ENCODE assay signal across 1 cellular context in genomic region chr6:42879372-42880239, GRCh38.
A peak's percentile ranks its signal among the peaks of the same experiment; 100 is the strongest.
TF ChIP-seq lines count a peak whose summit lies in the region.

Gene RPL7L1 (plus strand): TSS chr6:42879616. CDS start chr6:42879911, 295 bp downstream.

TF ChIP-seq in HepG2, 621 proteins besides CTCF, POLR2A, EP300 and RAD21 (continued from another document and continues in another):
- TF ChIP-seq ZNF703 (CRISPR knock-in tag; IDR thresholded peaks at IDR 0.05; ENCODE audit: borderline replicate concordance) (no peak; the same call in 1 of the 2 replicates), TFDP1 (CRISPR knock-in tag; IDR thresholded peaks at IDR 0.05; ENCODE audit: borderline replicate concordance) (peak; percentile 27; the same call in 1 of the 2 replicates), BCL6 (CRISPR knock-in tag; IDR thresholded peaks at IDR 0.05) (peak; percentile 17; the same call in 1 of the 2 replicates), ZNF619 (CRISPR knock-in tag; IDR thresholded peaks at IDR 0.05) (0 out of 2 replicates have a peak, but pooled peaks have one; percentile 86), ZNF33B (CRISPR knock-in tag; IDR thresholded peaks at IDR 0.05) (peak; percentile 63; the same call in 1 of the 2 replicates), CREBL2 (CRISPR knock-in tag; IDR thresholded peaks at IDR 0.05; ENCODE audit: borderline replicate concordance) (peak; percentile 62; the same call in 1 of the 2 replicates), REXO4 (CRISPR knock-in tag; IDR thresholded peaks at IDR 0.05; ENCODE audit: borderline replicate concordance) (no peak), ZNF160 (CRISPR knock-in tag; IDR thresholded peaks at IDR 0.05) (no peak), ZNF747 (CRISPR knock-in tag; IDR thresholded peaks at IDR 0.05; ENCODE audit: borderline replicate concordance) (peak; percentile 23), PLSCR1 (CRISPR knock-in tag; IDR thresholded peaks at IDR 0.05; ENCODE audit: borderline replicate concordance) (no peak), ZNF430 (CRISPR knock-in tag; IDR thresholded peaks at IDR 0.05) (no peak), ZNF879 (CRISPR knock-in tag; IDR thresholded peaks at IDR 0.05) (peak; percentile 94), IRF2 (CRISPR knock-in tag; IDR thresholded peaks at IDR 0.05) (no peak), RBFOX2 (IDR thresholded peaks at IDR 0.05; ENCODE audit: low read depth, low read length) (peak; percentile 77), HIVEP1 (CRISPR knock-in tag; IDR thresholded peaks at IDR 0.05) (no peak), BRD4 (CRISPR knock-in tag; IDR thresholded peaks at IDR 0.05) (peak; percentile 91), ZNF557 (CRISPR knock-in tag; IDR thresholded peaks at IDR 0.05) (0 out of 2 replicates have a peak, but pooled peaks have one; percentile 49), ZNF775 (CRISPR knock-in tag; IDR thresholded peaks at IDR 0.05; ENCODE audit: borderline replicate concordance) (peak; percentile 56; the same call in 1 of the 2 replicates), ZNF136 (CRISPR knock-in tag; IDR thresholded peaks at IDR 0.05; ENCODE audit: low read depth) (peak; percentile 94), ZBTB21 (CRISPR knock-in tag; IDR thresholded peaks at IDR 0.05) (no peak), ZNF839 (CRISPR knock-in tag; IDR thresholded peaks at IDR 0.05; ENCODE audit: borderline replicate concordance) (peak; percentile 67; the same call in 1 of the 2 replicates), HHEX (CRISPR knock-in tag; IDR thresholded peaks at IDR 0.05) (no peak), ZNF678 (CRISPR knock-in tag; IDR thresholded peaks at IDR 0.05) (peak; percentile 76; the same call in 1 of the 2 replicates), ZNF605 (CRISPR knock-in tag; IDR thresholded peaks at IDR 0.05) (peak; percentile 70)
- TF ChIP-seq, protein P1, sequence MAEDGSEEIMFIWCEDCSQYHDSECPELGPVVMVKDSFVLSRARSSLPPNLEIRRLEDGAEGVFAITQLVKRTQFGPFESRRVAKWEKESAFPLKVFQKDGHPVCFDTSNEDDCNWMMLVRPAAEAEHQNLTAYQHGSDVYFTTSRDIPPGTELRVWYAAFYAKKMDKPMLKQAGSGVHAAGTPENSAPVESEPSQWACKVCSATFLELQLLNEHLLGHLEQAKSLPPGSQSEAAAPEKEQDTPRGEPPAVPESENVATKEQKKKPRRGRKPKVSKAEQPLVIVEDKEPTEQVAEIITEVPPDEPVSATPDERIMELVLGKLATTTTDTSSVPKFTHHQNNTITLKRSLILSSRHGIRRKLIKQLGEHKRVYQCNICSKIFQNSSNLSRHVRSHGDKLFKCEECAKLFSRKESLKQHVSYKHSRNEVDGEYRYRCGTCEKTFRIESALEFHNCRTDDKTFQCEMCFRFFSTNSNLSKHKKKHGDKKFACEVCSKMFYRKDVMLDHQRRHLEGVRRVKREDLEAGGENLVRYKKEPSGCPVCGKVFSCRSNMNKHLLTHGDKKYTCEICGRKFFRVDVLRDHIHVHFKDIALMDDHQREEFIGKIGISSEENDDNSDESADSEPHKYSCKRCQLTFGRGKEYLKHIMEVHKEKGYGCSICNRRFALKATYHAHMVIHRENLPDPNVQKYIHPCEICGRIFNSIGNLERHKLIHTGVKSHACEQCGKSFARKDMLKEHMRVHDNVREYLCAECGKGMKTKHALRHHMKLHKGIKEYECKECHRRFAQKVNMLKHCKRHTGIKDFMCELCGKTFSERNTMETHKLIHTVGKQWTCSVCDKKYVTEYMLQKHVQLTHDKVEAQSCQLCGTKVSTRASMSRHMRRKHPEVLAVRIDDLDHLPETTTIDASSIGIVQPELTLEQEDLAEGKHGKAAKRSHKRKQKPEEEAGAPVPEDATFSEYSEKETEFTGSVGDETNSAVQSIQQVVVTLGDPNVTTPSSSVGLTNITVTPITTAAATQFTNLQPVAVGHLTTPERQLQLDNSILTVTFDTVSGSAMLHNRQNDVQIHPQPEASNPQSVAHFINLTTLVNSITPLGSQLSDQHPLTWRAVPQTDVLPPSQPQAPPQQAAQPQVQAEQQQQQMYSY (CRISPR knock-in tag; IDR thresholded peaks at IDR 0.05) = no peak
- TF ChIP-seq, protein P2, sequence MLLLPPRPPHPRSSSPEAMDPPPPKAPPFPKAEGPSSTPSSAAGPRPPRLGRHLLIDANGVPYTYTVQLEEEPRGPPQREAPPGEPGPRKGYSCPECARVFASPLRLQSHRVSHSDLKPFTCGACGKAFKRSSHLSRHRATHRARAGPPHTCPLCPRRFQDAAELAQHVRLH (CRISPR knock-in tag; IDR thresholded peaks at IDR 0.05; ENCODE audit: borderline replicate concordance, low read depth) = peak; percentile 75
- TF ChIP-seq, protein P3, sequence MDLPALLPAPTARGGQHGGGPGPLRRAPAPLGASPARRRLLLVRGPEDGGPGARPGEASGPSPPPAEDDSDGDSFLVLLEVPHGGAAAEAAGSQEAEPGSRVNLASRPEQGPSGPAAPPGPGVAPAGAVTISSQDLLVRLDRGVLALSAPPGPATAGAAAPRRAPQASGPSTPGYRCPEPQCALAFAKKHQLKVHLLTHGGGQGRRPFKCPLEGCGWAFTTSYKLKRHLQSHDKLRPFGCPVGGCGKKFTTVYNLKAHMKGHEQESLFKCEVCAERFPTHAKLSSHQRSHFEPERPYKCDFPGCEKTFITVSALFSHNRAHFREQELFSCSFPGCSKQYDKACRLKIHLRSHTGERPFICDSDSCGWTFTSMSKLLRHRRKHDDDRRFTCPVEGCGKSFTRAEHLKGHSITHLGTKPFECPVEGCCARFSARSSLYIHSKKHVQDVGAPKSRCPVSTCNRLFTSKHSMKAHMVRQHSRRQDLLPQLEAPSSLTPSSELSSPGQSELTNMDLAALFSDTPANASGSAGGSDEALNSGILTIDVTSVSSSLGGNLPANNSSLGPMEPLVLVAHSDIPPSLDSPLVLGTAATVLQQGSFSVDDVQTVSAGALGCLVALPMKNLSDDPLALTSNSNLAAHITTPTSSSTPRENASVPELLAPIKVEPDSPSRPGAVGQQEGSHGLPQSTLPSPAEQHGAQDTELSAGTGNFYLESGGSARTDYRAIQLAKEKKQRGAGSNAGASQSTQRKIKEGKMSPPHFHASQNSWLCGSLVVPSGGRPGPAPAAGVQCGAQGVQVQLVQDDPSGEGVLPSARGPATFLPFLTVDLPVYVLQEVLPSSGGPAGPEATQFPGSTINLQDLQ (CRISPR knock-in tag; IDR thresholded peaks at IDR 0.05) = 0 out of 2 replicates have a peak, but pooled peaks have one; percentile 47
- TF ChIP-seq, protein P4, sequence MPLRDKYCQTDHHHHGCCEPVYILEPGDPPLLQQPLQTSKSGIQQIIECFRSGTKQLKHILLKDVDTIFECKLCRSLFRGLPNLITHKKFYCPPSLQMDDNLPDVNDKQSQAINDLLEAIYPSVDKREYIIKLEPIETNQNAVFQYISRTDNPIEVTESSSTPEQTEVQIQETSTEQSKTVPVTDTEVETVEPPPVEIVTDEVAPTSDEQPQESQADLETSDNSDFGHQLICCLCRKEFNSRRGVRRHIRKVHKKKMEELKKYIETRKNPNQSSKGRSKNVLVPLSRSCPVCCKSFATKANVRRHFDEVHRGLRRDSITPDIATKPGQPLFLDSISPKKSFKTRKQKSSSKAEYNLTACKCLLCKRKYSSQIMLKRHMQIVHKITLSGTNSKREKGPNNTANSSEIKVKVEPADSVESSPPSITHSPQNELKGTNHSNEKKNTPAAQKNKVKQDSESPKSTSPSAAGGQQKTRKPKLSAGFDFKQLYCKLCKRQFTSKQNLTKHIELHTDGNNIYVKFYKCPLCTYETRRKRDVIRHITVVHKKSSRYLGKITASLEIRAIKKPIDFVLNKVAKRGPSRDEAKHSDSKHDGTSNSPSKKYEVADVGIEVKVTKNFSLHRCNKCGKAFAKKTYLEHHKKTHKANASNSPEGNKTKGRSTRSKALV (CRISPR knock-in tag; IDR thresholded peaks at IDR 0.05) = peak; percentile 71
- TF ChIP-seq, protein P5, sequence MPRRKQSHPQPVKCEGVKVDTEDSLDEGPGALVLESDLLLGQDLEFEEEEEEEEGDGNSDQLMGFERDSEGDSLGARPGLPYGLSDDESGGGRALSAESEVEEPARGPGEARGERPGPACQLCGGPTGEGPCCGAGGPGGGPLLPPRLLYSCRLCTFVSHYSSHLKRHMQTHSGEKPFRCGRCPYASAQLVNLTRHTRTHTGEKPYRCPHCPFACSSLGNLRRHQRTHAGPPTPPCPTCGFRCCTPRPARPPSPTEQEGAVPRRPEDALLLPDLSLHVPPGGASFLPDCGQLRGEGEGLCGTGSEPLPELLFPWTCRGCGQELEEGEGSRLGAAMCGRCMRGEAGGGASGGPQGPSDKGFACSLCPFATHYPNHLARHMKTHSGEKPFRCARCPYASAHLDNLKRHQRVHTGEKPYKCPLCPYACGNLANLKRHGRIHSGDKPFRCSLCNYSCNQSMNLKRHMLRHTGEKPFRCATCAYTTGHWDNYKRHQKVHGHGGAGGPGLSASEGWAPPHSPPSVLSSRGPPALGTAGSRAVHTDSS (CRISPR knock-in tag; conservative IDR thresholded peaks at IDR 0.05) = no peak
- TF ChIP-seq, protein P6, sequence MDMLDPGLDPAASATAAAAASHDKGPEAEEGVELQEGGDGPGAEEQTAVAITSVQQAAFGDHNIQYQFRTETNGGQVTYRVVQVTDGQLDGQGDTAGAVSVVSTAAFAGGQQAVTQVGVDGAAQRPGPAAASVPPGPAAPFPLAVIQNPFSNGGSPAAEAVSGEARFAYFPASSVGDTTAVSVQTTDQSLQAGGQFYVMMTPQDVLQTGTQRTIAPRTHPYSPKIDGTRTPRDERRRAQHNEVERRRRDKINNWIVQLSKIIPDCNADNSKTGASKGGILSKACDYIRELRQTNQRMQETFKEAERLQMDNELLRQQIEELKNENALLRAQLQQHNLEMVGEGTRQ (IDR thresholded peaks at IDR 0.05; ENCODE audit: low read depth, low read length) = peak; percentile 67
- TF ChIP-seq, protein P6 (CRISPR knock-in tag; IDR thresholded peaks at IDR 0.05; ENCODE audit: borderline replicate concordance) = peak; percentile 61; the same call in 1 of the 2 replicates
- TF ChIP-seq, protein P7, sequence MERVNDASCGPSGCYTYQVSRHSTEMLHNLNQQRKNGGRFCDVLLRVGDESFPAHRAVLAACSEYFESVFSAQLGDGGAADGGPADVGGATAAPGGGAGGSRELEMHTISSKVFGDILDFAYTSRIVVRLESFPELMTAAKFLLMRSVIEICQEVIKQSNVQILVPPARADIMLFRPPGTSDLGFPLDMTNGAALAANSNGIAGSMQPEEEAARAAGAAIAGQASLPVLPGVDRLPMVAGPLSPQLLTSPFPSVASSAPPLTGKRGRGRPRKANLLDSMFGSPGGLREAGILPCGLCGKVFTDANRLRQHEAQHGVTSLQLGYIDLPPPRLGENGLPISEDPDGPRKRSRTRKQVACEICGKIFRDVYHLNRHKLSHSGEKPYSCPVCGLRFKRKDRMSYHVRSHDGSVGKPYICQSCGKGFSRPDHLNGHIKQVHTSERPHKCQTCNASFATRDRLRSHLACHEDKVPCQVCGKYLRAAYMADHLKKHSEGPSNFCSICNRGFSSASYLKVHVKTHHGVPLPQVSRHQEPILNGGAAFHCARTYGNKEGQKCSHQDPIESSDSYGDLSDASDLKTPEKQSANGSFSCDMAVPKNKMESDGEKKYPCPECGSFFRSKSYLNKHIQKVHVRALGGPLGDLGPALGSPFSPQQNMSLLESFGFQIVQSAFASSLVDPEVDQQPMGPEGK (CRISPR knock-in tag; IDR thresholded peaks at IDR 0.05) = peak; percentile 39; the same call in 1 of the 2 replicates
